ENCODE assay signal across 23 cellular contexts in genomic region chr11:95269402-95269801, GRCh38.
"Had no signal": no experiment of that assay in that cellular context is flagged by ENCODE, and none has a peak within 500 bp of the region (broad histone marks: within the 10 kb centered on the region; RNA-seq: fewer than 3 reads in every experiment).

No MANE protein-coding gene starts in this region.

- H3K27me3 ChIP-seq: gastroesophageal sphincter, spleen, stomach, transverse colon had no signal

- H3K27ac ChIP-seq: gastroesophageal sphincter, left ventricle myocardium inferior, parathyroid adenoma, psoas muscle, spleen, stomach, thoracic aorta, transverse colon had no signal

- H3K4me1 ChIP-seq: left ventricle myocardium inferior, psoas muscle, stomach had no signal

- DNase-seq: effector memory CD4-positive, alpha-beta T cell; glutamatergic neuron; islet precursor cell; left ventricle myocardium inferior; mesenchymal stem cell; naive B cell; nephron progenitor cell; psoas muscle; retina; spleen; stimulated activated CD4-positive, alpha-beta T cell treated with anti-CD3 and anti-CD28 coated beads, Interleukin-15, amount 100 ng/mL, for 24 hours; stimulated activated CD4-positive, alpha-beta T cell treated with anti-CD3 and anti-CD28 coated beads, Interleukin-1b, Interleukin-23, amount 100 ng/mL, for 48 hours; stimulated activated CD4-positive, alpha-beta T cell treated with anti-CD3 and anti-CD28 coated beads, Interleukin-4, amount 100 ng/mL, for 4 hours; stimulated activated naive B cell treated with anti-CD40 and anti-IgM and Interleukin-4, amounts not matched to agents 10 μg/mL and 1 μg/mL and 100 μg/mL, for 72 hours; stomach; substantia nigra; transverse colon had no signal

- ATAC-seq: esophagus mucosa; gastroesophageal sphincter; psoas muscle; sciatic nerve; stimulated activated naive B cell treated with anti-CD40 and anti-IgM and Interleukin-4, amounts not matched to agents 10 μg/mL and 1 μg/mL and 100 μg/mL, for 72 hours had no signal

- H3K36me3 ChIP-seq: gastroesophageal sphincter, left ventricle myocardium inferior, spleen, stomach, thoracic aorta, transverse colon had no signal

- H3K9me3 ChIP-seq: gastroesophageal sphincter, left ventricle myocardium inferior, psoas muscle, stomach, thoracic aorta, transverse colon had no signal

- H3K4me3 ChIP-seq: gastroesophageal sphincter, left ventricle myocardium inferior, lung, psoas muscle, spleen, stomach, thoracic aorta, transverse colon had no signal
